8 cellular contexts compared by ENCODE assay signal in genomic region chr6:26027491-26028211, GRCh38. TPM values are rescaled to one million over a fixed set of nuclear protein-coding genes. Genes with fewer than 3 reads are reported as not detected.
A peak's percentile ranks its signal among the peaks of the same experiment; 100 is the strongest.
DNase-seq lines count a peak whose midpoint lies in the region; ATAC-seq, FAIRE-seq and TF ChIP-seq lines count a peak whose summit lies in the region.

No MANE protein-coding gene starts in this region.

- H3K27ac Mint-ChIP-seq in activated naive CD4-positive, alpha-beta T cell treated with anti-CD3 and anti-CD28 coated beads, Interleukin-2, amount 50 U/mL, for 24 hours, result peak overlapping the region; percentile 96

- no peak for FAIRE-seq in H54 (lab: Jason Lieb, UNC)

- peak overlapping the region; percentile 100 for H2BK15ac ChIP-seq in mesendoderm (replicated peaks; ENCODE audit: low read depth)

- no peak overlapping the region for H4K8ac ChIP-seq in mesendoderm (ENCODE audit: low read depth, low read length)

- no peaks in the 10 kb centered on the region for H3K27me3 Mint-ChIP-seq in activated naive CD4-positive, alpha-beta T cell treated with anti-CD3 and anti-CD28 coated beads, Interleukin-2, amount 50 U/mL, for 24 hours

- TF ChIP-seq POLR2A in H54 (IDR thresholded peaks at IDR 0.05; ENCODE audit: low read depth, low read length), result no peak

- H3K56ac ChIP-seq in mesendoderm (ENCODE audit: low read length), result peak overlapping the region; percentile 86

- no peaks in the 10 kb centered on the region for H3K27me3 ChIP-seq in mesendoderm (ENCODE audit: insufficient read depth, low read length, poor library complexity)
- H3K27me3 ChIP-seq in upper lobe of right lung, result no peaks in the 10 kb centered on the region

- H3K36me3 Mint-ChIP-seq in activated naive CD4-positive, alpha-beta T cell treated with anti-CD3 and anti-CD28 coated beads, Interleukin-2, amount 50 U/mL, for 24 hours, result no peaks in the 10 kb centered on the region

- no peak overlapping the region for H3K23ac ChIP-seq in mesendoderm (ENCODE audit: low read length)

- H3K9me3 Mint-ChIP-seq in activated naive CD4-positive, alpha-beta T cell treated with anti-CD3 and anti-CD28 coated beads, Interleukin-2, amount 50 U/mL, for 24 hours, result no peaks in the 10 kb centered on the region

- H3K36me3 ChIP-seq in mesendoderm (ENCODE audit: control insufficient read depth, insufficient read depth, low read length) (no peaks in the 10 kb centered on the region), upper lobe of right lung (no peaks in the 10 kb centered on the region)

- peak overlapping the region; percentile 97 for H3K18ac ChIP-seq in mesendoderm (ENCODE audit: low read length)

- H3K9me3 ChIP-seq in upper lobe of right lung, result no peaks in the 10 kb centered on the region

- peak overlapping the region; percentile 80 for H3K9ac ChIP-seq in mesendoderm (ENCODE audit: low read length)

- peak overlapping the region; percentile 86 for H3K4me3 Mint-ChIP-seq in activated naive CD4-positive, alpha-beta T cell treated with anti-CD3 and anti-CD28 coated beads, Interleukin-2, amount 50 U/mL, for 24 hours

- peaks cover 66% of the 10 kb centered on the region for H3K4me1 Mint-ChIP-seq in activated naive CD4-positive, alpha-beta T cell treated with anti-CD3 and anti-CD28 coated beads, Interleukin-2, amount 50 U/mL, for 24 hours

- TF ChIP-seq CTCF in astrocyte of the cerebellum (IDR thresholded peaks at IDR 0.05; ENCODE audit: low read depth, low read length, missing control alignments), result no peak
- TF ChIP-seq CTCF in upper lobe of right lung (IDR thresholded peaks at IDR 0.05), result no peak

- peak overlapping the region; percentile 45 for H2BK120ac ChIP-seq in mesendoderm (ENCODE audit: low read depth, low read length)

- H3K4ac ChIP-seq in mesendoderm (ENCODE audit: low read depth, low read length), result peak overlapping the region; percentile 36

- DNase-seq in activated naive CD4-positive, alpha-beta T cell (lab: John Stamatoyannopoulos, UW), result no peak
- DNase-seq in astrocyte of the cerebellum (ENCODE audit: low read depth), result no peak
- DNase-seq in mesendoderm, result no peak
- no peak for DNase-seq in upper lobe of right lung
- DNase-seq in H54 (ENCODE audit: insufficient read length, low spot score), result no peak
- no peak for DNase-seq in nucleus accumbens (lab: John Stamatoyannopoulos, UW)

- no CpG with 5 or more reads among the region's 9 CpGs for WGBS in mesendoderm (ENCODE audit: extremely low coverage, insufficient coverage, low lambda C conversion rate)

- H3K4me1 ChIP-seq in mesendoderm (ENCODE audit: control insufficient read depth, low read depth, low read length) (peaks cover 6% of the 10 kb centered on the region), upper lobe of right lung (peaks cover 23% of the 10 kb centered on the region)

- ATAC-seq in upper lobe of right lung (no peak), HG03108 (IDR thresholded peaks at IDR 0.05; ENCODE audit: unreplicated experiment) (no peak)

- H3K79me1 ChIP-seq in mesendoderm (ENCODE audit: low read length), result no peaks in the 10 kb centered on the region

- H3K79me2 ChIP-seq in mesendoderm (ENCODE audit: control insufficient read depth, insufficient read depth, low read length), result no peaks in the 10 kb centered on the region

- intact Hi-C loops in upper lobe of right lung (cut with DNase I), result no loop called here

- peak overlapping the region; percentile 61 for H2BK5ac ChIP-seq in mesendoderm (ENCODE audit: low read length)

- peak overlapping the region; percentile 65 for H3K4me3 ChIP-seq in astrocyte of the cerebellum (ENCODE audit: low read depth, low read length)
- no peak overlapping the region for H3K4me3 ChIP-seq in mesendoderm (ENCODE audit: low read length)
- peak overlapping the region; percentile 66 for H3K4me3 ChIP-seq in upper lobe of right lung

- H3K4me2 ChIP-seq in mesendoderm (ENCODE audit: low read length), result no peak overlapping the region

- in situ Hi-C loops in astrocyte of the cerebellum (cut with HindIII; ENCODE audit: low sequenced_read_pairs), result loop anchor here (25.0 kb wide), 1 partner anchor 1110 kb away; a partner anchor contains a TSS

- H2AK5ac ChIP-seq in mesendoderm (ENCODE audit: low read length), result no peak overlapping the region

- H4K5ac ChIP-seq in mesendoderm (ENCODE audit: low read length), result no peak overlapping the region

- H3K27ac ChIP-seq in mesendoderm (ENCODE audit: low read depth, low read length) (peak overlapping the region; percentile 71), upper lobe of right lung (peak overlapping the region; percentile 91)

RNA-seq across cellular contexts. Expression of gene HFE, which starts 59.6 kb away (rescaled TPM):
- polyA plus RNA-seq in mesendoderm (2013, experiment 1 of 2), result 0.28 TPM
- 0.41 TPM for polyA plus RNA-seq in mesendoderm (2013, experiment 2 of 2)
- 9.2 TPM for total RNA-seq in upper lobe of right lung
